Comparison of ENCODE assay signal across 12 cellular contexts in genomic region chr3:190581041-190581501, GRCh38.
DNase-seq lines count a peak whose midpoint lies in the region; ATAC-seq and TF ChIP-seq lines count a peak whose summit lies in the region.
"Had no signal": no experiment of that assay in that cellular context is flagged by ENCODE, and none has a peak within 500 bp of the region (broad histone marks: within the 10 kb centered on the region; RNA-seq: fewer than 3 reads in every experiment).

No MANE protein-coding gene starts in this region.

- no peaks in the 10 kb centered on the region for H3K9me3 ChIP-seq in heart left ventricle
- H3K9me3 ChIP-seq in suprapubic skin = no peaks in the 10 kb centered on the region

- H3K27me3 Mint-ChIP-seq in stimulated activated naive CD8-positive, alpha-beta T cell treated with anti-CD3 and anti-CD28 coated beads, Interleukin-15, amount 100 ng/mL, for 72 hours = no peaks in the 10 kb centered on the region
- no peaks in the 10 kb centered on the region for H3K27me3 Mint-ChIP-seq in T-helper 1 cell treated with Interleukin-12 subunit alpha and Interleukin-12 subunit beta and Interleukin-4 antibody, amounts not matched to agents 30 μg/mL and 1 μg/mL, for 36 hours (ENCODE audit: low read depth)

- H3K27ac ChIP-seq in heart left ventricle (peak overlapping the region in 10 of 12 donors; percentile 28 to 82 (median 53)), suprapubic skin (no peak overlapping the region)
- H3K27ac ChIP-seq: BLaER1 had no signal

- no peak for DNase-seq in stimulated activated naive CD8-positive, alpha-beta T cell treated with anti-CD3 and anti-CD28 coated beads, Interleukin-15, Interleukin-2, amounts not matched to agents 100 U/mL and 50 U/mL, for 24 hours
- DNase-seq in stimulated activated naive CD8-positive, alpha-beta T cell treated with anti-CD3 and anti-CD28 coated beads, Interleukin-15, amount 100 ng/mL, for 72 hours = no peak
- DNase-seq in heart left ventricle (no peak), suprapubic skin (ENCODE audit: low spot score in 2 of 2) (no peak), HEK293T (ENCODE audit: extremely low spot score) (no peak)
- no peak for DNase-seq in stimulated activated CD8-positive, alpha-beta memory T cell treated with anti-CD3 and anti-CD28 coated beads, Interleukin-4, amount 100 ng/mL, for 48 hours
- DNase-seq: activated CD4-positive, alpha-beta T cell treated with anti-CD3 and anti-CD28 coated beads, Interleukin-2, amount 50 U/mL, for 48 hours; NCI-H524 had no signal

- POLR2A ChIA-PET in HEK293T (lab: Yijun Ruan, JAX) = no interaction called here

- H3K27ac Mint-ChIP-seq in stimulated activated naive CD8-positive, alpha-beta T cell treated with anti-CD3 and anti-CD28 coated beads, Interleukin-15, amount 100 ng/mL, for 72 hours = no peak overlapping the region
- H3K27ac Mint-ChIP-seq in T-helper 1 cell treated with Interleukin-12 subunit alpha and Interleukin-12 subunit beta and Interleukin-4 antibody, amounts not matched to agents 30 μg/mL and 1 μg/mL, for 36 hours = peak overlapping the region; percentile 17
- H3K27ac Mint-ChIP-seq: activated naive CD4-positive, alpha-beta T cell treated with anti-CD3 and anti-CD28 coated beads, Interleukin-2, amount 50 U/mL, for 72 hours had no signal

- peaks cover 10 to 11% of the 10 kb centered on the region in 2 donors for H3K9me3 Mint-ChIP-seq in stimulated activated naive CD8-positive, alpha-beta T cell treated with anti-CD3 and anti-CD28 coated beads, Interleukin-15, amount 100 ng/mL, for 72 hours
- H3K9me3 Mint-ChIP-seq in T-helper 1 cell treated with Interleukin-12 subunit alpha and Interleukin-12 subunit beta and Interleukin-4 antibody, amounts not matched to agents 30 μg/mL and 1 μg/mL, for 36 hours = peaks cover 10% of the 10 kb centered on the region

- peaks cover 37% of the 10 kb centered on the region for H3K4me1 Mint-ChIP-seq in stimulated activated naive CD8-positive, alpha-beta T cell treated with anti-CD3 and anti-CD28 coated beads, Interleukin-15, amount 100 ng/mL, for 72 hours
- H3K4me1 Mint-ChIP-seq in T-helper 1 cell treated with Interleukin-12 subunit alpha and Interleukin-12 subunit beta and Interleukin-4 antibody, amounts not matched to agents 30 μg/mL and 1 μg/mL, for 36 hours (ENCODE audit: low read depth) = peaks cover 37% of the 10 kb centered on the region

- no peak for TF ChIP-seq EP300 in suprapubic skin (IDR thresholded peaks at IDR 0.05)

- WGBS in heart left ventricle, 4 donors = 28 to 43% (median 42%) methylated on average over 4 of the region's 4 CpGs
- 58% methylated on average over 4 of the region's 4 CpGs for WGBS in suprapubic skin

- intact Hi-C loops in heart left ventricle (cut with DNase I) = no loop called here

- TF ChIP-seq CTCF in heart left ventricle (IDR thresholded peaks at IDR 0.05) (no peak), suprapubic skin (IDR thresholded peaks at IDR 0.05) (no peak)

- CTCF ChIA-PET in HEK293T (lab: Yijun Ruan, JAX) = no interaction called here

- H3K4me1 ChIP-seq in heart left ventricle (peaks cover 0 to 35% (median 8%) of the 10 kb centered on the region in 12 donors), suprapubic skin (peaks cover 16% of the 10 kb centered on the region)

- no peak overlapping the region for H3K4me3 Mint-ChIP-seq in stimulated activated naive CD8-positive, alpha-beta T cell treated with anti-CD3 and anti-CD28 coated beads, Interleukin-15, amount 100 ng/mL, for 72 hours
- no peak overlapping the region for H3K4me3 Mint-ChIP-seq in T-helper 1 cell treated with Interleukin-12 subunit alpha and Interleukin-12 subunit beta and Interleukin-4 antibody, amounts not matched to agents 30 μg/mL and 1 μg/mL, for 36 hours

- no peak for TF ChIP-seq POLR2A in heart left ventricle (IDR thresholded peaks at IDR 0.05)
- TF ChIP-seq POLR2A in suprapubic skin (IDR thresholded peaks at IDR 0.05) = no peak

- peak overlapping the region in 2 of 12 donors; percentile 3 to 5 for H3K4me3 ChIP-seq in heart left ventricle
- no peak overlapping the region for H3K4me3 ChIP-seq in suprapubic skin
- H3K4me3 ChIP-seq: BLaER1 had no signal

- ATAC-seq in stimulated activated naive CD8-positive, alpha-beta T cell treated with anti-CD3 and anti-CD28 coated beads, Interleukin-15, Interleukin-2, amounts not matched to agents 100 U/mL and 50 U/mL, for 24 hours = peak; percentile 11
- ATAC-seq in stimulated activated naive CD8-positive, alpha-beta T cell treated with anti-CD3 and anti-CD28 coated beads, Interleukin-15, amount 100 ng/mL, for 72 hours = no peak
- ATAC-seq in heart left ventricle (peak in 3 of 4 donors; percentile 55 to 82 (median 68)), HG02885 (IDR thresholded peaks at IDR 0.05; ENCODE audit: poor library complexity, unreplicated experiment) (no peak)

- H3K36me3 ChIP-seq in heart left ventricle = no peaks in the 10 kb centered on the region
- no peaks in the 10 kb centered on the region for H3K36me3 ChIP-seq in suprapubic skin
- H3K36me3 ChIP-seq: BLaER1 had no signal

- no peaks in the 10 kb centered on the region for H3K27me3 ChIP-seq in heart left ventricle
- H3K27me3 ChIP-seq in suprapubic skin = no peaks in the 10 kb centered on the region
- H3K27me3 ChIP-seq: BLaER1 had no signal

- peaks cover 20% of the 10 kb centered on the region for H3K36me3 Mint-ChIP-seq in T-helper 1 cell treated with Interleukin-12 subunit alpha and Interleukin-12 subunit beta and Interleukin-4 antibody, amounts not matched to agents 30 μg/mL and 1 μg/mL, for 36 hours (ENCODE audit: low read depth)

TF ChIP-seq in HEK293T, 16 proteins besides CTCF, POLR2A, EP300 and RAD21:
- TF ChIP-seq L3MBTL2 (conservative IDR thresholded peaks at IDR 0.05) (no peak), PKNOX1 (IDR thresholded peaks at IDR 0.05) (no peak), HDGF (IDR thresholded peaks at IDR 0.05; ENCODE audit: borderline replicate concordance) (no peak), NFRKB (IDR thresholded peaks at IDR 0.05) (no peak), SUZ12 (IDR thresholded peaks at IDR 0.05) (no peak)

Comparison
In these comparisons a context has a peak if more than half of its experiments do, and no peak if none do; other contexts are left out.
1. ATAC-seq: peak in stimulated activated naive CD8-positive, alpha-beta T cell treated with anti-CD3 and anti-CD28 coated beads, Interleukin-15, Interleukin-2, amounts not matched to agents 100 U/mL and 50 U/mL, for 24 hours (single experiment) and heart left ventricle (3 of 4); none in stimulated activated naive CD8-positive, alpha-beta T cell treated with anti-CD3 and anti-CD28 coated beads, Interleukin-15, amount 100 ng/mL, for 72 hours (single experiment) and HG02885 (single experiment).